19 cellular contexts compared by ENCODE assay signal in genomic region chr12:106794369-106794768, GRCh38. TPM values are rescaled to one million over a fixed set of nuclear protein-coding genes. Genes with fewer than 3 reads are reported as not detected.
DNase-seq lines count a peak whose midpoint lies in the region; ATAC-seq, FAIRE-seq and TF ChIP-seq lines count a peak whose summit lies in the region.
"Had no signal": no experiment of that assay in that cellular context is flagged by ENCODE, and none has a peak within 500 bp of the region (broad histone marks: within the 10 kb centered on the region; RNA-seq: fewer than 3 reads in every experiment).

No MANE protein-coding gene starts in this region.

- no peak overlapping the region for H3K9ac ChIP-seq in astrocyte (ENCODE audit: low read length)
- no peak overlapping the region for H3K9ac ChIP-seq in iPS-20b (ENCODE audit: low read depth, low read length)

- no peaks in the 10 kb centered on the region for H3K9me3 Mint-ChIP-seq in astrocyte (ENCODE audit: unreplicated experiment)

- intact Hi-C loops in esophagus squamous epithelium (cut with DNase I), result no loop called here

- TF ChIP-seq CTCF in HEK293 (tag by site-specific recombination; IDR thresholded peaks at IDR 0.05) (no peak), astrocyte (IDR thresholded peaks at IDR 0.05; ENCODE audit: insufficient read depth, low read depth, low read length) (no peak), esophagus squamous epithelium (IDR thresholded peaks at IDR 0.05) (no peak)

- FAIRE-seq in astrocyte (lab: Jason Lieb, UNC), result no peak
- FAIRE-seq: A204.1, D721Med had no signal

- no peak overlapping the region for H3K4me3 ChIP-seq in HEK293 (ENCODE audit: low read depth, low read length)
- no peak overlapping the region for H3K4me3 ChIP-seq in astrocyte (ENCODE audit: insufficient read depth, low read depth, low read length)
- H3K4me3 ChIP-seq in iPS-20b (ENCODE audit: low read length), result no peak overlapping the region
- H3K4me3 ChIP-seq in esophagus squamous epithelium, result no peak overlapping the region
- H3K4me3 ChIP-seq: SJSA1 had no signal

- 64 to 69% methylated on average over 1 of the region's 1 CpG for WGBS in esophagus squamous epithelium, 2 donors

- ATAC-seq in GM21360 (IDR thresholded peaks at IDR 0.05; ENCODE audit: unreplicated experiment), result no peak
- ATAC-seq: Right ventricle myocardium inferior had no signal

- H3K79me2 ChIP-seq in astrocyte (ENCODE audit: insufficient read depth, low read length), result no peaks in the 10 kb centered on the region

- no peaks in the 10 kb centered on the region for H3K4me1 ChIP-seq in HEK293 (ENCODE audit: control insufficient read depth, insufficient read depth, low read length)
- no peaks in the 10 kb centered on the region for H3K4me1 ChIP-seq in astrocyte (ENCODE audit: insufficient read depth, low read length)
- H3K4me1 ChIP-seq in iPS-20b (ENCODE audit: insufficient read depth, low read length), result no peaks in the 10 kb centered on the region
- peaks cover 0 to 12% (median 0%) of the 10 kb centered on the region in 3 donors for H3K4me1 ChIP-seq in esophagus squamous epithelium
- H3K4me1 ChIP-seq: BE2C, SJSA1 had no signal

- H3K4me2 ChIP-seq in astrocyte (ENCODE audit: low read length), result no peak overlapping the region

- no peak for TF ChIP-seq POLR2A in esophagus squamous epithelium (IDR thresholded peaks at IDR 0.05)

- H3K27ac ChIP-seq in HEK293 (ENCODE audit: extremely low read depth, low read depth, low read length) (no peak overlapping the region), astrocyte (ENCODE audit: low read depth, low read length) (no peak overlapping the region), iPS-20b (ENCODE audit: low read length) (peak overlapping the region; percentile 29), esophagus squamous epithelium (no peak overlapping the region)
- H3K27ac ChIP-seq: SJSA1 had no signal

- H3K4me1 Mint-ChIP-seq in astrocyte (ENCODE audit: low read depth, unreplicated experiment), result no peaks in the 10 kb centered on the region

- H3K4me3 Mint-ChIP-seq in astrocyte (ENCODE audit: unreplicated experiment), result no peak overlapping the region

- CTCF ChIA-PET in HEK293 (lab: Yijun Ruan, JAX), result interaction anchor here (0.6 kb wide), 1 partner anchor 82 kb away, joined by 3 read pairs; no protein-coding TSS in a partner anchor

- H3K27me3 Mint-ChIP-seq in astrocyte (ENCODE audit: low read depth, unreplicated experiment), result no peaks in the 10 kb centered on the region

- H3K36me3 ChIP-seq in HEK293 (ENCODE audit: control insufficient read depth in 2 of 2, insufficient read depth in 1 of 2, low read length in 2 of 2) (peaks cover 0 to 25% of the 10 kb centered on the region in 2 experiments; a peak in 1 of 3 replicates), astrocyte (ENCODE audit: insufficient read depth, low read length) (no peaks in the 10 kb centered on the region), iPS-20b (ENCODE audit: insufficient read depth, low read depth, low read length) (peaks cover 53% of the 10 kb centered on the region), esophagus squamous epithelium (peaks cover 0 to 15% (median 0%) of the 10 kb centered on the region in 3 donors)
- H3K36me3 ChIP-seq: BE2C had no signal

- no peak overlapping the region for H3K27ac Mint-ChIP-seq in astrocyte (ENCODE audit: unreplicated experiment)

- no peak overlapping the region for H2AFZ ChIP-seq in astrocyte (ENCODE audit: low read depth, low read length)

- no peaks in the 10 kb centered on the region for H3K27me3 ChIP-seq in astrocyte (ENCODE audit: insufficient read depth, low read length)
- H3K27me3 ChIP-seq in iPS-20b (ENCODE audit: insufficient read depth, low read length), result no peaks in the 10 kb centered on the region
- H3K27me3 ChIP-seq in esophagus squamous epithelium, result no peaks in the 10 kb centered on the region
- H3K27me3 ChIP-seq: BE2C, SJSA1 had no signal

- DNase-seq in ELR (ENCODE audit: low read depth), result peak; percentile 18
- DNase-seq in astrocyte (ENCODE audit: low read depth), result peak; percentile 22
- no peak for DNase-seq in KG1 (lab: John Stamatoyannopoulos, UW)
- DNase-seq in esophagus squamous epithelium (lab: John Stamatoyannopoulos, UW), result no peak
- DNase-seq: BE2C, EL, MV-4-11, NCI-H1694, NCI-H2081, NCI-H2171, NCI-H446, NCI-H526 treated with DMSO at 0.1 percent for 48 hours had no signal

- POLR2A ChIA-PET in HEK293 (lab: Yijun Ruan, JAX), result no interaction called here

- H3K9me3 ChIP-seq in HEK293 (ENCODE audit: control insufficient read depth, insufficient read depth, low read depth, low read length) (no peaks in the 10 kb centered on the region), astrocyte (ENCODE audit: insufficient read depth, low read depth, low read length) (no peaks in the 10 kb centered on the region), iPS-20b (ENCODE audit: insufficient read depth, low read depth, low read length) (no peaks in the 10 kb centered on the region), esophagus squamous epithelium (no peaks in the 10 kb centered on the region)
- H3K9me3 ChIP-seq: BE2C, SJSA1 had no signal

- H3K36me3 Mint-ChIP-seq in astrocyte (ENCODE audit: low read depth, unreplicated experiment), result peaks cover 17% of the 10 kb centered on the region

- H4K20me1 ChIP-seq in astrocyte (ENCODE audit: insufficient read depth, low read length), result no peaks in the 10 kb centered on the region

TF ChIP-seq in HEK293, 187 proteins besides CTCF, POLR2A, EP300 and RAD21:
- peak; percentile 31 for TF ChIP-seq SETDB1 (IDR thresholded peaks at IDR 0.05; ENCODE audit: insufficient read length, low read length)
- no peak for TF ChIP-seq ZFHX2 (tag by site-specific recombination; conservative IDR thresholded peaks at IDR 0.05)

RNA-seq across cellular contexts. Expression of gene RIC8B, which starts 19.9 kb away (rescaled TPM):
- total RNA-seq in astrocyte (16.1 and 19.7 TPM in 2 replicates), esophagus squamous epithelium (1 to 10 TPM; 2.7 to 7.3 (median 5.0) TPM)

Comparison
In these comparisons a context has a peak if more than half of its experiments do, and no peak if none do; other contexts are left out.
1. DNase-seq: peak in ELR (single experiment) and astrocyte (single experiment); none in KG1 (single experiment) and esophagus squamous epithelium (single experiment).